In the genomic region with DNA sequence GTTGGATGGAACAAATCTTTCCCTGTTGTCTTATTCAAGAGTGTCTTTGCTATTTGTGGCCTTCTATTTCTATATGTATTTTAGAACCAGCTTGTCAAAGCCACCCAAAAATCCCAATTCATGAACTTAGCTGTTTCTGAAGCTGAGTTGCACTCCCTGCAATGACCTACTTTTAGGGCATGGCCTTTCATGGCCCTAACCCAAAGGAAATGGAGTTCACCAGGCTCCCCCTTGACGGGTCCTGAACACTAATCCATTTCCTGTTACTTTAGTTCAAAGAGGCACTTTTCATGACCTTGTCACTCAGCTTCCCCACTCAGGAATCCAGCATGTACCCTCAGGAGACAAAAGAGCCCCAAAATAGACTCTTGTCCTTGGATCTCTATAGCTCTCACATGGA, we compare ENCODE assay signal across 19 cellular contexts. TPM values are rescaled to one million over a fixed set of nuclear protein-coding genes. Genes with fewer than 3 reads are reported as not detected.
DNase-seq lines count a peak whose midpoint lies in the region; ATAC-seq and TF ChIP-seq lines count a peak whose summit lies in the region.
"Had no signal": no experiment of that assay in that cellular context is flagged by ENCODE, and none has a peak within 500 bp of the region (broad histone marks: within the 10 kb centered on the region; RNA-seq: fewer than 3 reads in every experiment).

No MANE protein-coding gene starts in this region.

- H3K9me2 ChIP-seq in OCI-LY7 (ENCODE audit: insufficient read depth, low read length) = no peaks in the 10 kb centered on the region

- H3K4me3 ChIP-seq in BLaER1 (no peak overlapping the region), DND-41 (ENCODE audit: low read depth in 1 of 2, low read length in 2 of 2) (no peak overlapping the region), OCI-LY7 (ENCODE audit: low read depth, low read length, poor library complexity, severe bottlenecking) (no peak overlapping the region)
- H3K4me3 ChIP-seq: MG63, mucosa of descending colon, neural progenitor cell, transverse colon had no signal

- H3K36me3 ChIP-seq in BLaER1 (0 out of 2 replicates have a peak, but pooled peaks cover 3% of the 10 kb centered on the region), DND-41 (ENCODE audit: insufficient read depth, low read length) (0 out of 2 replicates have a peak, but pooled peaks cover 5% of the 10 kb centered on the region), OCI-LY7 (ENCODE audit: insufficient read depth, low read length) (peaks cover 32% of the 10 kb centered on the region)
- H3K36me3 ChIP-seq: MG63, neural progenitor cell, transverse colon had no signal

- H3K9ac ChIP-seq in BLaER1 = no peak overlapping the region
- H3K9ac ChIP-seq in DND-41 (ENCODE audit: low read depth, low read length) = no peak overlapping the region
- H3K9ac ChIP-seq: neural progenitor cell had no signal

- peaks cover 19% of the 10 kb centered on the region for H3K4me1 ChIP-seq in BLaER1
- peaks cover 18% of the 10 kb centered on the region for H3K4me1 ChIP-seq in DND-41 (ENCODE audit: insufficient read depth, low read length)
- H3K4me1 ChIP-seq in OCI-LY7 (ENCODE audit: insufficient read depth, low read length, poor library complexity, severe bottlenecking) = peaks cover 74% of the 10 kb centered on the region
- H3K4me1 ChIP-seq: transverse colon had no signal

- CTCF ChIA-PET in OCI-LY7 (lab: Charles Lee; ENCODE audit: unreplicated experiment) = no interaction called here

- H3K4me2 ChIP-seq in BLaER1 (peak overlapping the region; percentile 65), DND-41 (ENCODE audit: insufficient read depth, low read length) (no peak overlapping the region), OCI-LY7 (ENCODE audit: low read length) (peak overlapping the region; percentile 5)
- H3K4me2 ChIP-seq: neural progenitor cell had no signal

- TF ChIP-seq CTCF in DND-41 (IDR thresholded peaks at IDR 0.05; ENCODE audit: borderline replicate concordance, extremely low read depth, low read length, poor library complexity, severe bottlenecking) (no peak), OCI-LY7 (conservative IDR thresholded peaks at IDR 0.05; ENCODE audit: low read length) (no peak)

- POLR2A ChIA-PET in OCI-LY7 (lab: Charles Lee) = interaction anchor here (0.7 to 1.0 kb wide), 4 partner anchors 12 to 38 kb away, joined by 3 to 8 read pairs (median 5); no protein-coding TSS in a partner anchor

- H2AFZ ChIP-seq in DND-41 (ENCODE audit: low read depth, low read length) (no peak overlapping the region), OCI-LY7 (ENCODE audit: low read length) (no peak overlapping the region)
- H2AFZ ChIP-seq: neural progenitor cell had no signal

- H3K27ac ChIP-seq in BLaER1 = no peak overlapping the region
- H3K27ac ChIP-seq in DND-41 (ENCODE audit: low read length) = peak overlapping the region; percentile 6; the same call in 1 of the 2 replicates
- H3K27ac ChIP-seq in OCI-LY7 (ENCODE audit: low read depth, low read length, poor library complexity, severe bottlenecking) = peak overlapping the region; percentile 1
- H3K27ac ChIP-seq in caudate nucleus (ENCODE audit: low read depth, low read length) = peak overlapping the region; percentile 14
- H3K27ac ChIP-seq: neural progenitor cell, transverse colon had no signal

- H3K9me3 ChIP-seq in BLaER1 (no peaks in the 10 kb centered on the region), DND-41 (ENCODE audit: insufficient read depth, low read length, severe bottlenecking) (no peaks in the 10 kb centered on the region), OCI-LY7 (ENCODE audit: low read length) (no peaks in the 10 kb centered on the region)
- H3K9me3 ChIP-seq: MG63, mucosa of descending colon, transverse colon had no signal

- peak; percentile 63 for DNase-seq in DND-41
- DNase-seq in OCI-LY7 (ENCODE audit: low spot score) = peak; percentile 33
- DNase-seq in caudate nucleus (lab: John Stamatoyannopoulos, UW) = no peak
- no peak for DNase-seq in DMS114 treated with DMSO at 0.1 percent for 48 hours (lab: John Stamatoyannopoulos, UW; ENCODE audit: unreplicated experiment)
- DNase-seq in NK-92 (lab: John Stamatoyannopoulos, UW; ENCODE audit: unreplicated experiment) = no peak
- DNase-seq: cortex of kidney; immature natural killer cell; left ventricle myocardium superior; MG63; mucosa of descending colon; NCI-H1436 treated with DMSO at 0.1 percent for 48 hours; NCI-H526 treated with DMSO at 0.1 percent for 48 hours; SHP77; stimulated activated CD4-positive, alpha-beta T cell treated with anti-CD3 and anti-CD28 coated beads, Interleukin-1b, Interleukin-23, amount 100 ng/mL, for 48 hours; transverse colon had no signal

- no peaks in the 10 kb centered on the region for H3K27me3 ChIP-seq in BLaER1
- no peaks in the 10 kb centered on the region for H3K27me3 ChIP-seq in DND-41 (ENCODE audit: insufficient read depth, low read length, poor library complexity)
- H3K27me3 ChIP-seq: MG63, neural progenitor cell, transverse colon had no signal

- H4K20me1 ChIP-seq in BLaER1 = no peaks in the 10 kb centered on the region
- H4K20me1 ChIP-seq in DND-41 (ENCODE audit: insufficient read depth, low read length) = no peaks in the 10 kb centered on the region
- no peaks in the 10 kb centered on the region for H4K20me1 ChIP-seq in OCI-LY7 (ENCODE audit: insufficient read depth, low read length)

- ATAC-seq in DND-41 (ENCODE audit: insufficient read depth, low read depth) (peak; percentile 99), HG02759 (IDR thresholded peaks at IDR 0.05; ENCODE audit: unreplicated experiment) (no peak), GM18498 (IDR thresholded peaks at IDR 0.05; ENCODE audit: unreplicated experiment) (no peak)
- ATAC-seq: left ventricle myocardium superior, mucosa of descending colon had no signal

- peaks cover 52% of the 10 kb centered on the region for H3K79me2 ChIP-seq in DND-41 (ENCODE audit: insufficient read depth, low read length)
- H3K79me2 ChIP-seq in OCI-LY7 (ENCODE audit: insufficient read depth, low read depth, low read length) = peaks cover 84% of the 10 kb centered on the region

- intact Hi-C loops in OCI-LY7 (cut with micrococcal nuclease; ENCODE audit: unreplicated experiment) = no loop called here

- no TSS peak for BruUV-seq in OCI-LY7 (replicated peaks; lab: Mats Ljungman, UMichigan)

RNA-seq across cellular contexts. Expression of a gene that starts 7.6 kb away (rescaled TPM):
- total RNA-seq in OCI-LY7 (2014; rRNA removed; shearing (Covaris generic)) = 19.5 and 21.9 TPM in 2 replicates
- 45.4 and 46.2 TPM in 2 replicates for total RNA-seq in OCI-LY7 (2022)

RNA-seq across cellular contexts. Expression of a gene that starts 7.9 kb away (rescaled TPM):
- total RNA-seq in OCI-LY7 (2014; rRNA removed; shearing (Covaris generic)) = 1.1 and 1.6 TPM in 2 replicates
- 0.70 and 2.0 TPM in 2 replicates for total RNA-seq in OCI-LY7 (2022)

RNA-seq across cellular contexts. Expression of a gene that starts 48.4 kb away (rescaled TPM):
- 39.9 and 43.0 TPM in 2 replicates for total RNA-seq in OCI-LY7 (2014; rRNA removed; shearing (Covaris generic))
- total RNA-seq in OCI-LY7 (2022) = 53.6 and 55.6 TPM in 2 replicates

RNA-seq across cellular contexts. Expression of a gene that starts 48.6 kb away (rescaled TPM):
- 5.9 and 8.2 TPM in 2 replicates for total RNA-seq in OCI-LY7 (2014; rRNA removed; shearing (Covaris generic))
- 28.3 and 31.4 TPM in 2 replicates for total RNA-seq in OCI-LY7 (2022)

RNA-seq across cellular contexts. Expression of a gene that starts 54.0 kb away (rescaled TPM):
- 0.38 TPM in 1 of 2 replicates, not detected in the other for total RNA-seq in OCI-LY7 (2014; rRNA removed; shearing (Covaris generic))
- 0.50 and 0.74 TPM in 2 replicates for total RNA-seq in OCI-LY7 (2022)

Comparison
In these comparisons a context has a peak if more than half of its experiments do, and no peak if none do; other contexts are left out.
1. DNase-seq: peak in DND-41 (single experiment) and OCI-LY7 (single experiment); none in caudate nucleus (0 of 61), DMS114 treated with DMSO at 0.1 percent for 48 hours (single experiment) and NK-92 (single experiment).